28 cellular contexts compared by ENCODE assay signal in the genomic region with DNA sequence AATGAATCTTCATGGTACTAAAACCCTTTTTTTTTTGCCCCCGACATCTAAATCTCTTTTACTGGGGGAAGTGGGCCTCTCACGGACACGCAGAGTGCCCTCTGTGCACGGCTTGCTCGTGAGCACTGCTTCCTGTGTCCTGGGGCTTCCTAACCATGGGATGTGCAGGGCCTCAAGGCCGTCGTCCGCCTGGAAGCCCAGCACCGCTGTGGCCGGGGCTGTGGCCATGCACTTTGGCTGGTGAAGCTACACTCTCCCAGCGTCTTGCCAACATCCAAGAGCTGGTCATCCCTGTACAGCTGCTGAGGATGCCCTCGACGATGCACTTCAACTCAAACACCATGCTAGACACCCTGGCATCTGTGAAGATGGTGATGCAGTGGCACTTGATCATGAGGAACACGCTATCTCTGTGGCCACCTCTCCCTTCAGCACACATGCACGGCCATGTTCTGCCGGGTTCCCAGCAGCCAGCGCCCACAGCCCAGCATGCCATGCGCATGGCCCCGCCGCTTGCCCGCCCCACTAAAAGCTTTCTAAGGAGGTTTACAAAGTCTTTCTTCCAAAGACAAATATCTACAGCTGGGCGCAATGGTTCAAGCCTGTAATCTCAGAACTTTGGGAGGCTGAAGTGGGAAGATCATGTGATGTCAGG.
"Had no signal": no experiment of that assay in that cellular context is flagged by ENCODE, and none has a peak within 500 bp of the region (broad histone marks: within the 10 kb centered on the region; RNA-seq: fewer than 3 reads in every experiment).

No MANE protein-coding gene starts in this region.

- H3K36me3 ChIP-seq: ovary, right lobe of liver, spleen, suprapubic skin, tibial artery, upper lobe of left lung, uterus had no signal

- H3K9ac ChIP-seq: parathyroid adenoma had no signal

- DNase-seq: naive B cell; naive thymus-derived CD8-positive, alpha-beta T cell; nephron progenitor cell; occipital lobe; ovary; posterior cingulate gyrus; psoas muscle; right lobe of liver; spleen; stimulated activated CD4-positive, alpha-beta T cell treated with anti-CD3 and anti-CD28 coated beads, Interleukin-12 subunit alpha, Interleukin-12 subunit beta, amount 100 ng/mL, for 4 hours; stimulated activated CD4-positive, alpha-beta T cell treated with anti-CD3 and anti-CD28 coated beads, Interleukin-1b, Interleukin-23, amount 100 ng/mL, for 48 hours; stimulated activated CD4-positive, alpha-beta T cell treated with anti-CD3 and anti-CD28 coated beads, Interleukin-4, amount 100 ng/mL, for 1 hour; stimulated activated CD4-positive, alpha-beta T cell treated with anti-CD3 and anti-CD28 coated beads, Interleukin-4, amount 100 ng/mL, for 4 hours; stimulated activated CD8-positive, alpha-beta memory T cell treated with anti-CD3 and anti-CD28 coated beads, Interleukin-4, amount 100 ng/mL, for 48 hours; stimulated activated naive CD4-positive, alpha-beta T cell; stimulated activated naive CD8-positive, alpha-beta T cell treated with anti-CD3 and anti-CD28 coated beads, Interleukin-15, amount 100 ng/mL, for 72 hours; stimulated activated naive CD8-positive, alpha-beta T cell treated with anti-CD3 and anti-CD28 coated beads, Interleukin-15, Interleukin-2, amounts not matched to agents 100 U/mL and 50 U/mL, for 24 hours; substantia nigra; testis; tibial artery; trophoblast cell; uterus had no signal

- H3K27me3 ChIP-seq: ovary, right lobe of liver, spleen, suprapubic skin, testis, tibial artery, upper lobe of left lung, uterus had no signal

- H3K4me1 ChIP-seq: parathyroid adenoma, right lobe of liver, spleen, testis, tibial artery, upper lobe of left lung had no signal

- ATAC-seq: naive thymus-derived CD8-positive, alpha-beta T cell; psoas muscle; stimulated activated memory B cell treated with anti-CD40 and anti-IgM and Interleukin-4, amounts not matched to agents 10 μg/mL and 1 μg/mL and 100 μg/mL, for 72 hours; stimulated activated naive CD8-positive, alpha-beta T cell treated with anti-CD3 and anti-CD28 coated beads, Interleukin-15, amount 100 ng/mL, for 72 hours; stimulated activated naive CD8-positive, alpha-beta T cell treated with anti-CD3 and anti-CD28 coated beads, Interleukin-15, Interleukin-2, amounts not matched to agents 100 U/mL and 50 U/mL, for 24 hours had no signal

- H3K27ac ChIP-seq: ovary, parathyroid adenoma, psoas muscle, right lobe of liver, skin epidermis, spleen, suprapubic skin, testis, tibial artery, upper lobe of left lung, uterus had no signal

- H3K4me2 ChIP-seq: smooth muscle cell had no signal

- H2AFZ ChIP-seq: parathyroid adenoma had no signal

- H3K9me3 ChIP-seq: ovary, psoas muscle, right lobe of liver, spleen, suprapubic skin, testis, tibial artery, upper lobe of left lung, uterus had no signal

- H3K4me3 ChIP-seq: ovary, psoas muscle, right lobe of liver, skin epidermis, smooth muscle cell, spleen, suprapubic skin, testis, tibial artery, upper lobe of left lung, uterus had no signal
